In genomic region chr1:3717041-3717714, GRCh38 we compare ENCODE assay signal across 15 cellular contexts. TPM values are rescaled to one million over a fixed set of nuclear protein-coding genes. Genes with fewer than 3 reads are reported as not detected.
DNase-seq lines count a peak whose midpoint lies in the region; ATAC-seq, FAIRE-seq and TF ChIP-seq lines count a peak whose summit lies in the region.
"Had no signal": no experiment of that assay in that cellular context is flagged by ENCODE, and none has a peak within 500 bp of the region (broad histone marks: within the 10 kb centered on the region; RNA-seq: fewer than 3 reads in every experiment).

No MANE protein-coding gene starts in this region.

- no peaks in the 10 kb centered on the region for H3K79me2 ChIP-seq in K562 (ENCODE audit: control insufficient read depth, insufficient read depth, low read length)
- H3K79me2 ChIP-seq: hepatocyte had no signal

- no peaks in the 10 kb centered on the region for H3K36me3 Mint-ChIP-seq in Calu3 (ENCODE audit: insufficient read depth, unreplicated experiment)

- H3K27ac Mint-ChIP-seq in Calu3 (ENCODE audit: unreplicated experiment), result no peak overlapping the region
- H3K27ac Mint-ChIP-seq: activated CD4-positive, alpha-beta T cell treated with anti-CD3 and anti-CD28 coated beads for 36 hours had no signal

- CTCF ChIA-PET in K562 (lab: Yijun Ruan, JAX; ENCODE audit: low intra/inter-chr PET ratio), result no interaction called here
- CTCF ChIA-PET in Calu3 (lab: Charles Lee), result interaction anchor here (0.6 kb wide), 1 partner anchor 93 kb away, joined by 3 read pairs; no protein-coding TSS in a partner anchor

- no peak for TF ChIP-seq CTCF in BE2C (IDR thresholded peaks at IDR 0.05; ENCODE audit: low read depth, low read length)
- no peak for TF ChIP-seq CTCF in K562 (IDR thresholded peaks at IDR 0.05 in 2 of 3, conservative IDR thresholded peaks at IDR 0.05 in 1 of 3; ENCODE audit: insufficient read depth in 2 of 3, low read depth in 1 of 3, low read length in 3 of 3)
- no peak for TF ChIP-seq CTCF in Calu3 (IDR thresholded peaks at IDR 0.05; ENCODE audit: unreplicated experiment)

- in situ Hi-C loops in K562 (cut with MboI), result no loop called here

- H2AFZ ChIP-seq in K562 (ENCODE audit: low read depth, low read length), result no peak overlapping the region
- H2AFZ ChIP-seq: hepatocyte had no signal

- TF ChIP-seq EP300 in K562 (IDR thresholded peaks at IDR 0.05; ENCODE audit: low read length), result no peak

- intact Hi-C loops in K562 (cut with micrococcal nuclease), result no loop called here
- intact Hi-C loops in Calu3 (cut with micrococcal nuclease; ENCODE audit: unreplicated experiment), result no loop called here

- no peaks in the 10 kb centered on the region for H3K36me3 ChIP-seq in BE2C
- H3K36me3 ChIP-seq in K562 (ENCODE audit: control insufficient read depth, insufficient read depth, low read length), result no peaks in the 10 kb centered on the region
- H3K36me3 ChIP-seq: thoracic aorta had no signal

- TF ChIP-seq POLR2A in K562 (conservative IDR thresholded peaks at IDR 0.05) (no peak), H54 (IDR thresholded peaks at IDR 0.05; ENCODE audit: low read depth, low read length) (no peak)

- no peaks in the 10 kb centered on the region for H3K9me3 Mint-ChIP-seq in Calu3 (ENCODE audit: low read depth, unreplicated experiment)

- ATAC-seq in K562 (no peak), GM19455 (IDR thresholded peaks at IDR 0.05; ENCODE audit: unreplicated experiment) (no peak), GM21717 (IDR thresholded peaks at IDR 0.05; ENCODE audit: unreplicated experiment) (no peak)
- ATAC-seq: activated CD4-positive, alpha-beta T cell treated with anti-CD3 and anti-CD28 coated beads for 36 hours had no signal

- H3K9me3 ChIP-seq in BE2C (no peaks in the 10 kb centered on the region), K562 (replicated peaks; ENCODE audit: control insufficient read depth, insufficient read depth, low read depth, low read length) (no peaks in the 10 kb centered on the region)
- H3K9me3 ChIP-seq: thoracic aorta had no signal

- H3K4me2 ChIP-seq in K562 (ENCODE audit: insufficient read depth, low read length), result no peak overlapping the region

- FAIRE-seq in HTR-8/SVneo (lab: Jason Lieb, UNC), result peak; percentile 23
- FAIRE-seq in K562 (lab: Jason Lieb, UNC), result no peak
- no peak for FAIRE-seq in H54 (lab: Jason Lieb, UNC)

- H3K4me1 ChIP-seq in BE2C (peaks cover 31% of the 10 kb centered on the region), K562 (replicated peaks in 1 of 2; ENCODE audit: control insufficient read depth in 2 of 2, insufficient read depth in 2 of 2, low read length in 2 of 2) (peaks cover 0 to 57% of the 10 kb centered on the region in 2 experiments; a peak in 3 of 5 replicates)

- no peak for TF ChIP-seq RAD21 in K562 (CRISPR knock-in tag; conservative IDR thresholded peaks at IDR 0.05 in 1 of 2, IDR thresholded peaks at IDR 0.05 in 1 of 2)

- peaks cover 42% of the 10 kb centered on the region for H4K20me1 ChIP-seq in K562 (replicated peaks; ENCODE audit: control insufficient read depth, insufficient read depth, low read length)

- POLR2A ChIA-PET in K562 (lab: Yijun Ruan, JAX), result no interaction called here

- H3K27me3 ChIP-seq in BE2C, result no peaks in the 10 kb centered on the region
- H3K27me3 ChIP-seq in K562 (ENCODE audit: control insufficient read depth in 2 of 2, insufficient read depth in 2 of 2, low read length in 2 of 2), result peaks cover 25 to 85% of the 10 kb centered on the region in 2 experiments; a peak in 4 of 5 replicates
- H3K27me3 ChIP-seq: hepatocyte had no signal

- H3K9me1 ChIP-seq in K562 (ENCODE audit: control insufficient read depth, insufficient read depth, low read length), result peaks cover 4% of the 10 kb centered on the region

- no peaks in the 10 kb centered on the region for H3K4me1 Mint-ChIP-seq in Calu3 (ENCODE audit: low read depth, unreplicated experiment)

- no peak overlapping the region for H3K4me3 Mint-ChIP-seq in Calu3 (ENCODE audit: low read depth, unreplicated experiment)
- H3K4me3 Mint-ChIP-seq: activated CD4-positive, alpha-beta T cell treated with anti-CD3 and anti-CD28 coated beads for 36 hours had no signal

- no peak overlapping the region for H3K27ac ChIP-seq in K562 (ENCODE audit: extremely low read depth, low read depth, low read length)
- H3K27ac ChIP-seq: hepatocyte, thoracic aorta had no signal

- no peak overlapping the region for H3K9ac ChIP-seq in K562 (ENCODE audit: insufficient read depth in 1 of 2, low read depth in 2 of 2, low read length in 2 of 2)

- peaks cover 3% of the 10 kb centered on the region for H3K27me3 Mint-ChIP-seq in Calu3 (ENCODE audit: unreplicated experiment)

- H3K4me3 ChIP-seq in BE2C (ENCODE audit: low read depth, low read length) (no peak overlapping the region), K562 (no peak overlapping the region)
- H3K4me3 ChIP-seq: hepatocyte, thoracic aorta had no signal

- WGBS in K562 (ENCODE audit: insufficient coverage, low coverage, missing lambda C conversion rate), result 1% methylated on average over 27 of the region's 33 CpGs

- BruUV-seq in K562 (replicated peaks; lab: Mats Ljungman, UMichigan) (no TSS peak), Calu3 (replicated peaks; lab: Mats Ljungman, UMichigan) (no TSS peak)

- DNase-seq in BE2C, result peak; percentile 28
- peak; percentile 65 for DNase-seq in HTR-8/SVneo (ENCODE audit: insufficient read length, low spot score)
- peak; percentile 83 to 85 for DNase-seq in NCI-H526 (lab: John Stamatoyannopoulos, UW)
- no peak for DNase-seq in K562 (ENCODE audit: extremely low read depth in 1 of 4, low spot score in 3 of 4)
- no peak for DNase-seq in Calu3
- DNase-seq in H54 (ENCODE audit: insufficient read length, low spot score), result no peak
- DNase-seq: activated T-cell treated with anti-CD3 and anti-CD28 coated beads, Interleukin-2, amount 50 U/mL, for 1 hour; MM.1S; T-helper 1 cell had no signal

TF ChIP-seq in K562, 482 proteins besides CTCF, POLR2A, EP300 and RAD21 (continues in another document):
- TF ChIP-seq UBTF (IDR thresholded peaks at IDR 0.05; ENCODE audit: borderline replicate concordance in 1 of 2, low read depth in 2 of 2, low read length in 2 of 2), result 0 out of 4 replicates have a peak, but pooled peaks of 1 of the 2 experiments have one; percentile 23
- no peak for TF ChIP-seq ZZZ3 (IDR thresholded peaks at IDR 0.05)

RNA-seq across cellular contexts. Expression of gene CCDC27, which starts 35.1 kb away (rescaled TPM):
- polyA plus RNA-seq in BE2C (2012; ENCODE audit: insufficient read depth, insufficient read length, low read depth), result not detected
- total RNA-seq in K562 (2011; cell fraction: chromatin; rRNA removed; ENCODE audit: low replicate concordance), result not detected in 2 replicates
- total RNA-seq in K562 (2011; cell fraction: nucleolus; rRNA removed), result not detected in 2 replicates
- not detected in 2 replicates for total RNA-seq in K562 (2011; cell fraction: nucleoplasm; rRNA removed)
- not detected in 2 replicates for total RNA-seq in K562 (2014; rRNA removed)
- total RNA-seq in K562 (2014; rRNA removed; fragmentation: Illumina TruSeq; extraction: Trizol), result 0.04 TPM in 1 of 2 replicates, not detected in the other
- not detected in 2 replicates for total RNA-seq in K562 (2015; rRNA removed; fragmentation: Illumina TruSeq; extraction: Trizol)
- not detected in 2 replicates for total RNA-seq in K562 (2021)
- polyA plus RNA-seq in K562 (2011; rRNA removed), result not detected in 2 replicates
- not detected in 2 replicates for polyA plus RNA-seq in K562 (2011; cell fraction: cytosol; rRNA removed)
- polyA plus RNA-seq in K562 (2011; cell fraction: nucleus; rRNA removed), result not detected in 2 replicates
- polyA plus RNA-seq in K562 (2012), result 0.05 TPM in 1 of 2 replicates, not detected in the other
- not detected in 2 replicates for polyA plus RNA-seq in K562 (2014; fragmentation: Illumina TruSeq; extraction: Trizol)
- under 1 TPM in 1 of 2 experiments, not detected in 1; 0.01 TPM for polyA plus RNA-seq in K562 (2014; fragmentation: Nextera tagmentation; extraction: Ambion mirVana)
- polyA plus RNA-seq in K562 (2014; rRNA removed), result not detected in 2 replicates
- not detected in 2 replicates for polyA minus RNA-seq in K562 (2011; rRNA and poly(A)+ RNA removed)
- not detected in 2 replicates for polyA minus RNA-seq in K562 (2011; cell fraction: cytosol; rRNA and poly(A)+ RNA removed)
- polyA minus RNA-seq in K562 (2011; cell fraction: nucleus; rRNA and poly(A)+ RNA removed), result not detected in 2 replicates
- not detected in 2 replicates for total RNA-seq in Calu3 (2022)
- total RNA-seq: activated CD4-positive, alpha-beta T cell treated with anti-CD3 and anti-CD28 coated beads for 36 hours; thoracic aorta had no signal
- polyA plus RNA-seq: esophagus had no signal

RNA-seq across cellular contexts. Expression of gene SMIM1, which starts 55.4 kb away (rescaled TPM):
- polyA plus RNA-seq in BE2C (2012; ENCODE audit: insufficient read depth, insufficient read length, low read depth), result not detected
- 5.3 and 30.5 TPM in 2 replicates for total RNA-seq in K562 (2011; cell fraction: chromatin; rRNA removed; ENCODE audit: low replicate concordance)
- 40.4 and 40.7 TPM in 2 replicates for total RNA-seq in K562 (2011; cell fraction: nucleolus; rRNA removed)
- total RNA-seq in K562 (2011; cell fraction: nucleoplasm; rRNA removed), result 9.1 and 19.0 TPM in 2 replicates
- 85.6 and 123 TPM in 2 replicates for total RNA-seq in K562 (2014; rRNA removed)
- 1.8 and 2.3 TPM in 2 replicates for total RNA-seq in K562 (2014; rRNA removed; fragmentation: Illumina TruSeq; extraction: Trizol)
- total RNA-seq in K562 (2015; rRNA removed; fragmentation: Illumina TruSeq; extraction: Trizol), result 31.5 and 44.3 TPM in 2 replicates
- 125 and 150 TPM in 2 replicates for total RNA-seq in K562 (2021)
- 9.2 and 18.1 TPM in 2 replicates for polyA plus RNA-seq in K562 (2011; rRNA removed)
- 36.5 and 175 TPM in 2 replicates for polyA plus RNA-seq in K562 (2011; cell fraction: cytosol; rRNA removed)
- 13.1 and 20.5 TPM in 2 replicates for polyA plus RNA-seq in K562 (2011; cell fraction: nucleus; rRNA removed)
- polyA plus RNA-seq in K562 (2012), result 41.4 and 55.0 TPM in 2 replicates
- 5.0 and 24.5 TPM in 2 replicates for polyA plus RNA-seq in K562 (2014; fragmentation: Illumina TruSeq; extraction: Trizol)
- 10 to 100 TPM; 11.1 to 24.3 TPM for polyA plus RNA-seq in K562 (2014; fragmentation: Nextera tagmentation; extraction: Ambion mirVana)
- 60.6 and 93.3 TPM in 2 replicates for polyA plus RNA-seq in K562 (2014; rRNA removed)
- 1.9 and 3.0 TPM in 2 replicates for polyA minus RNA-seq in K562 (2011; rRNA and poly(A)+ RNA removed)
- polyA minus RNA-seq in K562 (2011; cell fraction: cytosol; rRNA and poly(A)+ RNA removed), result 41.1 and 43.1 TPM in 2 replicates
- 43.8 and 48.5 TPM in 2 replicates for polyA minus RNA-seq in K562 (2011; cell fraction: nucleus; rRNA and poly(A)+ RNA removed)
- total RNA-seq in Calu3 (2022), result 2.7 and 4.2 TPM in 2 replicates

Comparison
In these comparisons a context has a peak if more than half of its experiments do, and no peak if none do; other contexts are left out.
1. DNase-seq: peak in BE2C (single experiment), HTR-8/SVneo (single experiment) and NCI-H526 (2 of 2); none in K562 (0 of 4), Calu3 (single experiment) and H54 (single experiment).